3 cellular contexts compared by ENCODE assay signal in the genomic region with DNA sequence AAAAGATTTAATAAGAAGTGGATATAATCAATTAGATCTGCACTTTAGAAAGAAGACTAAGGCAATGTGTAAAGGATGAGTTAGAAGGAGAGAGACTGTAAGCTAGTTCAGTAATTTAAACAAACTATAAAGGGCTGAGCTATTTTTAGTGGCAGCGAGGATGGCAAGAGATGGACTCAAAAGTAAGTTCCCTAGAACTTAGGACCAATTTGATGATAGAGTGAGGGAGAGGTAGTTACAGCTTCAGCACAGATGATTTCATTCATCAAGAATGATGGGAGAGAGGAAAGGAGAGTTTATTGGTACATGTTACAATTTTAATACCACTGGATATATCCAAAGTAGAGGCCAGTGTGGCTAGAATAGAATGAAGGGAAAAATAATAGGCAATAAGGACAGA.
"Had no signal": no experiment of that assay in that cellular context is flagged by ENCODE, and none has a peak within 500 bp of the region (broad histone marks: within the 10 kb centered on the region; RNA-seq: fewer than 3 reads in every experiment).

No MANE protein-coding gene starts in this region.

- H3K4me3 ChIP-seq: GM23338 had no signal

- H3K4me2 ChIP-seq: GM23338 had no signal

- DNase-seq: H9, HCEC 1CT had no signal

- H2AFZ ChIP-seq: GM23338 had no signal
